In genomic region chr6:111759836-111760785, GRCh38 we compare ENCODE assay signal across 9 cellular contexts.
A peak's percentile ranks its signal among the peaks of the same experiment; 100 is the strongest.
DNase-seq lines count a peak whose midpoint lies in the region; ATAC-seq and TF ChIP-seq lines count a peak whose summit lies in the region.
"Had no signal": no experiment of that assay in that cellular context is flagged by ENCODE, and none has a peak within 500 bp of the region (broad histone marks: within the 10 kb centered on the region; RNA-seq: fewer than 3 reads in every experiment).

No MANE protein-coding gene starts in this region.

- no peak for TF ChIP-seq POLR2A in suprapubic skin (IDR thresholded peaks at IDR 0.05)
- TF ChIP-seq POLR2A in lower leg skin (IDR thresholded peaks at IDR 0.05) = no peak

- CTCF ChIA-PET in activated CD4-positive, alpha-beta T cell treated with anti-CD3 and anti-CD28 coated beads for 36 hours (lab: Charles Lee) = interaction anchor here (0.6 to 2.7 kb wide), 15 partner anchors 10 to 283 kb away, joined by 3 to 11 read pairs (median 4); no protein-coding TSS in a partner anchor

- intact Hi-C loops in activated CD4-positive, alpha-beta T cell treated with anti-CD3 and anti-CD28 coated beads for 36 hours (cut with DNase I, micrococcal nuclease) = loop anchor here (1.0 to 10.0 kb wide), 9 partner anchors 9 to 283 kb away; partner anchors contain the start of gene REV3L (in 2 of the 2)
- intact Hi-C loops in ascending aorta (cut with DNase I) = no loop called here
- intact Hi-C loops in lower leg skin (cut with DNase I; ENCODE audit: low total_unique reads) = no loop called here

- H3K4me1 Mint-ChIP-seq in activated CD4-positive, alpha-beta T cell treated with anti-CD3 and anti-CD28 coated beads for 36 hours = peaks cover 88% of the 10 kb centered on the region

- H3K4me3 ChIP-seq in ascending aorta = peak overlapping the region in 1 of 2 donors; percentile 17
- H3K4me3 ChIP-seq in suprapubic skin = no peak overlapping the region
- no peak overlapping the region for H3K4me3 ChIP-seq in lower leg skin (ENCODE audit: low read depth, poor library complexity, severe bottlenecking)

- WGBS in suprapubic skin = 45% methylated on average over 18 of the region's 18 CpGs
- WGBS in lower leg skin, 2 donors = 43 to 61% methylated on average over 18 of the region's 18 CpGs

- peaks cover 60% of the 10 kb centered on the region for H3K36me3 Mint-ChIP-seq in activated CD4-positive, alpha-beta T cell treated with anti-CD3 and anti-CD28 coated beads for 36 hours (ENCODE audit: low read depth)

- H3K27ac Mint-ChIP-seq in activated CD4-positive, alpha-beta T cell treated with anti-CD3 and anti-CD28 coated beads for 36 hours = peak overlapping the region; percentile 96
- H3K27ac Mint-ChIP-seq: B cell had no signal

- H3K4me1 ChIP-seq in ascending aorta = peaks cover 0 to 6% of the 10 kb centered on the region in 2 donors
- H3K4me1 ChIP-seq in suprapubic skin = peaks cover 25% of the 10 kb centered on the region

- DNase-seq in activated CD4-positive, alpha-beta T cell treated with anti-CD3 and anti-CD28 coated beads for 36 hours = peak; percentile 57
- DNase-seq in activated CD4-positive, alpha-beta T cell treated with anti-CD3 and anti-CD28 coated beads for 48 hours = no peak
- DNase-seq in ascending aorta (ENCODE audit: low spot score in 2 of 2) (no peak), inferior parietal cortex (ENCODE audit: extremely low spot score) (peak; percentile 56), suprapubic skin (ENCODE audit: low spot score in 2 of 2) (no peak), lower leg skin (ENCODE audit: low spot score in 2 of 2) (no peak), cerebellar cortex (ENCODE audit: low spot score) (no peak)

- no peaks in the 10 kb centered on the region for H3K27me3 Mint-ChIP-seq in activated CD4-positive, alpha-beta T cell treated with anti-CD3 and anti-CD28 coated beads for 36 hours
- H3K27me3 Mint-ChIP-seq: B cell had no signal

- peak overlapping the region; percentile 75 for H3K4me3 Mint-ChIP-seq in activated CD4-positive, alpha-beta T cell treated with anti-CD3 and anti-CD28 coated beads for 36 hours
- H3K4me3 Mint-ChIP-seq: B cell had no signal

- H3K9me3 ChIP-seq in ascending aorta (no peaks in the 10 kb centered on the region), suprapubic skin (no peaks in the 10 kb centered on the region)

- no peaks in the 10 kb centered on the region for H3K36me3 ChIP-seq in ascending aorta
- H3K36me3 ChIP-seq in suprapubic skin = no peaks in the 10 kb centered on the region

- H3K9me3 Mint-ChIP-seq in activated CD4-positive, alpha-beta T cell treated with anti-CD3 and anti-CD28 coated beads for 36 hours (ENCODE audit: low read depth) = no peaks in the 10 kb centered on the region

- no peaks in the 10 kb centered on the region for H3K27me3 ChIP-seq in ascending aorta
- no peaks in the 10 kb centered on the region for H3K27me3 ChIP-seq in suprapubic skin

- H3K27ac ChIP-seq in ascending aorta = peak overlapping the region; percentile 31 to 32
- H3K27ac ChIP-seq in suprapubic skin = peak overlapping the region; percentile 63

- TF ChIP-seq CTCF in ascending aorta (IDR thresholded peaks at IDR 0.05) (no peak), suprapubic skin (IDR thresholded peaks at IDR 0.05) (no peak), lower leg skin (IDR thresholded peaks at IDR 0.05) (no peak)

- POLR2A ChIA-PET in activated CD4-positive, alpha-beta T cell treated with anti-CD3 and anti-CD28 coated beads for 36 hours (lab: Charles Lee) = interaction anchor here (0.6 to 2.7 kb wide), 14 partner anchors 17 to 257 kb away, joined by 3 to 15 read pairs (median 4); no protein-coding TSS in a partner anchor

- ATAC-seq in activated CD4-positive, alpha-beta T cell treated with anti-CD3 and anti-CD28 coated beads for 36 hours = peak; percentile 45
- ATAC-seq in HG03520 (IDR thresholded peaks at IDR 0.05; ENCODE audit: unreplicated experiment) = no peak

- no peak for TF ChIP-seq EP300 in suprapubic skin (IDR thresholded peaks at IDR 0.05)

Comparison
In these comparisons a context has a peak if more than half of its experiments do, and no peak if none do; other contexts are left out.
1. DNase-seq: peak in activated CD4-positive, alpha-beta T cell treated with anti-CD3 and anti-CD28 coated beads for 36 hours (single experiment) and inferior parietal cortex (single experiment); none in activated CD4-positive, alpha-beta T cell treated with anti-CD3 and anti-CD28 coated beads for 48 hours (single experiment), ascending aorta (0 of 2), suprapubic skin (0 of 2), lower leg skin (0 of 2) and cerebellar cortex (single experiment).
2. intact Hi-C loops: an anchor here in activated CD4-positive, alpha-beta T cell treated with anti-CD3 and anti-CD28 coated beads for 36 hours (1.0 to 10.0 kb wide); none called in ascending aorta and lower leg skin.